Comparison of ENCODE assay signal across 15 cellular contexts in genomic region chr12:12007713-12008231, GRCh38.
A peak's percentile ranks its signal among the peaks of the same experiment; 100 is the strongest.
DNase-seq lines count a peak whose midpoint lies in the region; ATAC-seq, FAIRE-seq and TF ChIP-seq lines count a peak whose summit lies in the region.
"Had no signal": no experiment of that assay in that cellular context is flagged by ENCODE, and none has a peak within 500 bp of the region (broad histone marks: within the 10 kb centered on the region; RNA-seq: fewer than 3 reads in every experiment).

No MANE protein-coding gene starts in this region.

- peaks cover 14% of the 10 kb centered on the region for H3K27me3 Mint-ChIP-seq in activated CD8-positive, alpha-beta memory T cell treated with anti-CD3 and anti-CD28 coated beads, Interleukin-2, amount 10 ng/mL, durations not matched to agents 7 days and 5 days
- peaks cover 30 to 58% (median 47%) of the 10 kb centered on the region in 3 donors for H3K27me3 Mint-ChIP-seq in immature natural killer cell (ENCODE audit: low read depth in 3 of 3)

- no peaks in the 10 kb centered on the region for H4K20me1 ChIP-seq in BLaER1

- H3K9me3 ChIP-seq in BLaER1: no peaks in the 10 kb centered on the region
- no peaks in the 10 kb centered on the region for H3K9me3 ChIP-seq in breast epithelium
- H3K9me3 ChIP-seq: tibial nerve had no signal

- FAIRE-seq in GM18507 (lab: Jason Lieb, UNC) (peak; percentile 75), D721Med (lab: Jason Lieb, UNC) (no peak)
- FAIRE-seq: endothelial cell of umbilical vein had no signal

- H3K36me3 Mint-ChIP-seq in activated CD8-positive, alpha-beta memory T cell treated with anti-CD3 and anti-CD28 coated beads, Interleukin-2, amount 10 ng/mL, durations not matched to agents 7 days and 5 days: peaks cover 9% of the 10 kb centered on the region
- H3K36me3 Mint-ChIP-seq in immature natural killer cell: peaks cover 0 to 5% (median 5%) of the 10 kb centered on the region in 3 donors
- H3K36me3 Mint-ChIP-seq: WTC11 had no signal

- no peak for DNase-seq in GM18507 (ENCODE audit: extremely low spot score, insufficient read length, low read depth)
- DNase-seq in activated CD8-positive, alpha-beta memory T cell treated with anti-CD3 and anti-CD28 coated beads, Interleukin-2, amount 10 ng/mL, durations not matched to agents 7 days and 5 days: no peak
- no peak for DNase-seq in immature natural killer cell
- no peak for DNase-seq in D721Med (ENCODE audit: insufficient read length, low spot score)
- no peak for DNase-seq in posterior cingulate gyrus
- DNase-seq in breast epithelium (ENCODE audit: low spot score in 2 of 2): no peak
- DNase-seq: caudate nucleus, midbrain, NCI-H2171 treated with DMSO at 0.1 percent for 48 hours had no signal

- peaks cover 69% of the 10 kb centered on the region for H3K4me1 Mint-ChIP-seq in activated CD8-positive, alpha-beta memory T cell treated with anti-CD3 and anti-CD28 coated beads, Interleukin-2, amount 10 ng/mL, durations not matched to agents 7 days and 5 days
- H3K4me1 Mint-ChIP-seq in immature natural killer cell: peaks cover 39 to 52% of the 10 kb centered on the region in 2 donors

- TF ChIP-seq POLR2A in breast epithelium (IDR thresholded peaks at IDR 0.05): no peak

- intact Hi-C loops in posterior cingulate gyrus (cut with DNase I) (no loop called here), breast epithelium (cut with DNase I; ENCODE audit: low total_unique reads) (no loop called here)

- H3K27me3 ChIP-seq in BLaER1 (no peaks in the 10 kb centered on the region), breast epithelium (no peaks in the 10 kb centered on the region)
- H3K27me3 ChIP-seq: tibial nerve had no signal

- ATAC-seq in activated CD8-positive, alpha-beta memory T cell treated with anti-CD3 and anti-CD28 coated beads, Interleukin-2, amount 10 ng/mL, durations not matched to agents 7 days and 5 days: no peak
- no peak for ATAC-seq in HG03108 (IDR thresholded peaks at IDR 0.05; ENCODE audit: unreplicated experiment)
- ATAC-seq: SK-N-SH treated with all-trans-retinoic acid at 6 μM for 48 hours, WTC11 had no signal

- H3K4me3 ChIP-seq in BLaER1: no peak overlapping the region
- H3K4me3 ChIP-seq in breast epithelium: no peak overlapping the region
- H3K4me3 ChIP-seq: tibial nerve had no signal

- CTCF ChIA-PET in activated CD8-positive, alpha-beta memory T cell treated with anti-CD3 and anti-CD28 coated beads, Interleukin-2, amount 10 ng/mL, durations not matched to agents 7 days and 5 days (lab: Charles Lee): interaction anchor here (0.6 to 4.7 kb wide), 10 partner anchors 10 to 454 kb away, joined by 4 to 35 read pairs (median 4); no protein-coding TSS in a partner anchor

- no peak overlapping the region for H3K9ac ChIP-seq in BLaER1

- no peak for TF ChIP-seq CTCF in D721Med (IDR thresholded peaks at IDR 0.05; ENCODE audit: insufficient read depth, missing control alignments)
- TF ChIP-seq CTCF in breast epithelium (IDR thresholded peaks at IDR 0.05): no peak

- no peaks in the 10 kb centered on the region for H3K9me3 Mint-ChIP-seq in activated CD8-positive, alpha-beta memory T cell treated with anti-CD3 and anti-CD28 coated beads, Interleukin-2, amount 10 ng/mL, durations not matched to agents 7 days and 5 days (ENCODE audit: low read depth)
- no peaks in the 10 kb centered on the region for H3K9me3 Mint-ChIP-seq in immature natural killer cell

- peak overlapping the region; percentile 98 for H3K4me2 ChIP-seq in BLaER1

- peak overlapping the region; percentile 84 for H3K27ac Mint-ChIP-seq in activated CD8-positive, alpha-beta memory T cell treated with anti-CD3 and anti-CD28 coated beads, Interleukin-2, amount 10 ng/mL, durations not matched to agents 7 days and 5 days
- no peak overlapping the region for H3K27ac Mint-ChIP-seq in immature natural killer cell

- H3K36me3 ChIP-seq in BLaER1 (no peaks in the 10 kb centered on the region), breast epithelium (no peaks in the 10 kb centered on the region)
- H3K36me3 ChIP-seq: tibial nerve had no signal

- H3K4me1 ChIP-seq in BLaER1 (peaks cover 59% of the 10 kb centered on the region), breast epithelium (peaks cover 0 to 7% of the 10 kb centered on the region in 2 donors)

- H3K4me3 Mint-ChIP-seq in activated CD8-positive, alpha-beta memory T cell treated with anti-CD3 and anti-CD28 coated beads, Interleukin-2, amount 10 ng/mL, durations not matched to agents 7 days and 5 days: no peak overlapping the region
- H3K4me3 Mint-ChIP-seq in immature natural killer cell: peak overlapping the region in 3 of 5 donors; percentile 10 to 46 (median 18)
- H3K4me3 Mint-ChIP-seq: WTC11 had no signal

- H3K27ac ChIP-seq in BLaER1 (peak overlapping the region; percentile 44), breast epithelium (peak overlapping the region in 1 of 2 donors; percentile 78)
